ENCODE assay signal across 1 cellular context in genomic region chr7:2585446-2585845, GRCh38.
TF ChIP-seq lines count a peak whose summit lies in the region.

No MANE protein-coding gene starts in this region.

TF ChIP-seq in WTC11, 78 proteins besides CTCF, POLR2A, EP300 and RAD21 (continued from another document):
- TF ChIP-seq ARID4B (CRISPR knock-in tag; IDR thresholded peaks at IDR 0.05; ENCODE audit: borderline replicate concordance) (no peak), FOXP1 (CRISPR knock-in tag; IDR thresholded peaks at IDR 0.05; ENCODE audit: borderline replicate concordance) (no peak), EMX1 (CRISPR knock-in tag; IDR thresholded peaks at IDR 0.05) (no peak), E2F1 (CRISPR knock-in tag; IDR thresholded peaks at IDR 0.05) (no peak), ELF4 (CRISPR knock-in tag; IDR thresholded peaks at IDR 0.05; ENCODE audit: low read depth) (no peak), ZNF138 (CRISPR knock-in tag; conservative IDR thresholded peaks at IDR 0.05) (no peak), NFYB (CRISPR knock-in tag; conservative IDR thresholded peaks at IDR 0.05; ENCODE audit: low read depth) (no peak), MLX (CRISPR knock-in tag; IDR thresholded peaks at IDR 0.05) (no peak), ZBTB43 (CRISPR knock-in tag; IDR thresholded peaks at IDR 0.05) (no peak), ZNF416 (CRISPR knock-in tag; IDR thresholded peaks at IDR 0.05) (no peak), USF1 (CRISPR knock-in tag; IDR thresholded peaks at IDR 0.05) (no peak), ZNF263 (CRISPR knock-in tag; IDR thresholded peaks at IDR 0.05; ENCODE audit: low read depth) (no peak)
TF ChIP-seq in WTC11: peak in this region for 0.
